ENCODE assay signal across 1 cellular context in genomic region chr19:13103585-13103923, GRCh38.
TF ChIP-seq lines count a peak whose summit lies in the region.

No MANE protein-coding gene starts in this region.

TF ChIP-seq in GM12878, 131 proteins besides CTCF, POLR2A, EP300 and RAD21:
- no peak for TF ChIP-seq BRCA1 (IDR thresholded peaks at IDR 0.05; ENCODE audit: low read depth, low read length)
- no peak for TF ChIP-seq CBX3 (IDR thresholded peaks at IDR 0.05; ENCODE audit: borderline replicate concordance, low read depth)
- TF ChIP-seq ETV6 (conservative IDR thresholded peaks at IDR 0.05 in 1 of 2, IDR thresholded peaks at IDR 0.05 in 1 of 2; ENCODE audit: borderline replicate concordance in 1 of 2, low read depth in 1 of 2) = no peak
- TF ChIP-seq, protein P1, sequence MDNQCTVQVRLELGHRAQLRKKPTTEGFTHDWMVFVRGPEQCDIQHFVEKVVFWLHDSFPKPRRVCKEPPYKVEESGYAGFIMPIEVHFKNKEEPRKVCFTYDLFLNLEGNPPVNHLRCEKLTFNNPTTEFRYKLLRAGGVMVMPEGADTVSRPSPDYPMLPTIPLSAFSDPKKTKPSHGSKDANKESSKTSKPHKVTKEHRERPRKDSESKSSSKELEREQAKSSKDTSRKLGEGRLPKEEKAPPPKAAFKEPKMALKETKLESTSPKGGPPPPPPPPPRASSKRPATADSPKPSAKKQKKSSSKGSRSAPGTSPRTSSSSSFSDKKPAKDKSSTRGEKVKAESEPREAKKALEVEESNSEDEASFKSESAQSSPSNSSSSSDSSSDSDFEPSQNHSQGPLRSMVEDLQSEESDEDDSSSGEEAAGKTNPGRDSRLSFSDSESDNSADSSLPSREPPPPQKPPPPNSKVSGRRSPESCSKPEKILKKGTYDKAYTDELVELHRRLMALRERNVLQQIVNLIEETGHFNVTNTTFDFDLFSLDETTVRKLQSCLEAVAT (IDR thresholded peaks at IDR 0.05) = no peak
- no peak for TF ChIP-seq ZNF622 (IDR thresholded peaks at IDR 0.05)
- TF ChIP-seq, protein P2, sequence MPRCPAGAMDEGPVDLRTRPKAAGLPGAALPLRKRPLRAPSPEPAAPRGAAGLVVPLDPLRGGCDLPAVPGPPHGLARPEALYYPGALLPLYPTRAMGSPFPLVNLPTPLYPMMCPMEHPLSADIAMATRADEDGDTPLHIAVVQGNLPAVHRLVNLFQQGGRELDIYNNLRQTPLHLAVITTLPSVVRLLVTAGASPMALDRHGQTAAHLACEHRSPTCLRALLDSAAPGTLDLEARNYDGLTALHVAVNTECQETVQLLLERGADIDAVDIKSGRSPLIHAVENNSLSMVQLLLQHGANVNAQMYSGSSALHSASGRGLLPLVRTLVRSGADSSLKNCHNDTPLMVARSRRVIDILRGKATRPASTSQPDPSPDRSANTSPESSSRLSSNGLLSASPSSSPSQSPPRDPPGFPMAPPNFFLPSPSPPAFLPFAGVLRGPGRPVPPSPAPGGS (IDR thresholded peaks at IDR 0.05; ENCODE audit: borderline replicate concordance, insufficient read depth, low read depth, low read length, poor library complexity, severe bottlenecking) = no peak
- TF ChIP-seq CHD2 (IDR thresholded peaks at IDR 0.05; ENCODE audit: borderline replicate concordance, low read depth, low read length) = no peak
- no peak for TF ChIP-seq POLR2AphosphoS2 (IDR thresholded peaks at IDR 0.05; ENCODE audit: low read depth, low read length)
- no peak for TF ChIP-seq ASH2L (IDR thresholded peaks at IDR 0.05; ENCODE audit: borderline replicate concordance, low read depth)
- TF ChIP-seq NKRF (conservative IDR thresholded peaks at IDR 0.05) = no peak
TF ChIP-seq in GM12878: peak in this region for 0.
